10 cellular contexts compared by ENCODE assay signal in the genomic region with DNA sequence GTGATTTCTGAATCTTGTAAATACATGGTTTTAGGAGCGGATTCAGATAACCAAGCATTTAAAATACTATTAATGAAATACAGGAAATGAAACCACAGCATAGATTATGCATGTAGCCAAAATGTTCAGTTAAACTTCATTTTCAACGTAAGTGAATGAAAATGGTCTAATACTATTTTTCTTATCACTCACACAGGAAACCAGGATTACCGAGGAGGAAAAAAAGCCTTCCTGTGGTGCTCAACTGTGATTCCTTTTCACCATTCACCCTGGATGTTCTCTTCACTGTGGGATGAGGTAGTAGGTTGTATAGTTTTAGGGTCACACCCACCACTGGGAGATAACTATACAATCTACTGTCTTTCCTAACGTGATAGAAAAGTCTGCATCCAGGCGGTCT.
DNase-seq lines count a peak whose midpoint lies in the region; ATAC-seq and TF ChIP-seq lines count a peak whose summit lies in the region.
"Had no signal": no experiment of that assay in that cellular context is flagged by ENCODE, and none has a peak within 500 bp of the region (broad histone marks: within the 10 kb centered on the region; RNA-seq: fewer than 3 reads in every experiment).

No MANE protein-coding gene starts in this region.

- no peaks in the 10 kb centered on the region for H3K9me3 Mint-ChIP-seq in IgD-negative memory B cell
- no peaks in the 10 kb centered on the region for H3K9me3 Mint-ChIP-seq in natural killer cell

- no peaks in the 10 kb centered on the region for H3K9me3 ChIP-seq in colonic mucosa
- no peaks in the 10 kb centered on the region for H3K9me3 ChIP-seq in testis

- WGBS in testis, 2 donors = 55 to 58% methylated on average over 5 of the region's 5 CpGs

- H3K9ac ChIP-seq in colonic mucosa (ENCODE audit: low read depth in 2 of 2, low read length in 2 of 2) = no peak overlapping the region

- H3K27me3 ChIP-seq in colonic mucosa (no peaks in the 10 kb centered on the region), testis (no peaks in the 10 kb centered on the region)

- H3K27me3 Mint-ChIP-seq in IgD-negative memory B cell = no peaks in the 10 kb centered on the region
- H3K27me3 Mint-ChIP-seq in natural killer cell (ENCODE audit: low read depth in 2 of 2) = no peaks in the 10 kb centered on the region

- peak; percentile 13 for DNase-seq in CD1c-positive myeloid dendritic cell (ENCODE audit: extremely low spot score)
- DNase-seq in colonic mucosa = no peak
- no peak for DNase-seq in natural killer cell
- no peak for DNase-seq in testis
- DNase-seq in stimulated activated CD4-positive, alpha-beta T cell treated with anti-CD3 and anti-CD28 coated beads, Interleukin-1b, Interleukin-23, amount 100 ng/mL, for 48 hours = no peak
- no peak for DNase-seq in NCI-H1436 (lab: John Stamatoyannopoulos, UW)
- no peak for DNase-seq in EL
- DNase-seq: activated naive CD4-positive, alpha-beta T cell treated with anti-CD3 and anti-CD28 coated beads, Interleukin-2, amount 50 U/mL, for 16 hours; NCI-H2171 had no signal

- H3K4me3 Mint-ChIP-seq in IgD-negative memory B cell (peak overlapping the region in 3 of 4 donors; percentile 66 to 87 (median 78)), natural killer cell (peak overlapping the region; percentile 82)

- intact Hi-C loops in colonic mucosa (cut with DNase I) (no loop called here), natural killer cell (cut with micrococcal nuclease) (no loop called here), testis (cut with DNase I; ENCODE audit: low total_unique reads) (no loop called here)

- peak in 1 of 3 donors; percentile 37 for ATAC-seq in natural killer cell

- no peak for TF ChIP-seq POLR2A in testis (IDR thresholded peaks at IDR 0.05)

- H3K4me1 ChIP-seq in colonic mucosa (peaks cover 22% of the 10 kb centered on the region), testis (peaks cover 17% of the 10 kb centered on the region)

- peaks cover 9% of the 10 kb centered on the region for H3K36me3 Mint-ChIP-seq in IgD-negative memory B cell
- H3K36me3 Mint-ChIP-seq in natural killer cell = no peaks in the 10 kb centered on the region

- H3K27ac Mint-ChIP-seq in IgD-negative memory B cell (peak overlapping the region; percentile 33 to 91 (median 88)), natural killer cell (peak overlapping the region; percentile 85)

- no peak overlapping the region for H3K4me3 ChIP-seq in colonic mucosa
- no peak overlapping the region for H3K4me3 ChIP-seq in testis

- H3K4me1 Mint-ChIP-seq in IgD-negative memory B cell (peaks cover 45 to 57% (median 52%) of the 10 kb centered on the region in 3 donors), natural killer cell (peaks cover 54 to 65% of the 10 kb centered on the region in 2 donors)

- H3K36me3 ChIP-seq in colonic mucosa (no peaks in the 10 kb centered on the region), testis (ENCODE audit: low read depth, missing control alignments) (no peaks in the 10 kb centered on the region)

- H3K27ac ChIP-seq in colonic mucosa (peak overlapping the region; percentile 28), testis (no peak overlapping the region)

- no peak for TF ChIP-seq CTCF in colonic mucosa (IDR thresholded peaks at IDR 0.05)
- no peak for TF ChIP-seq CTCF in natural killer cell (IDR thresholded peaks at IDR 0.05)
- no peak for TF ChIP-seq CTCF in testis (IDR thresholded peaks at IDR 0.05)
